In genomic region chr4:25221377-25221776, GRCh38 we compare ENCODE assay signal across 9 cellular contexts.
"Had no signal": no experiment of that assay in that cellular context is flagged by ENCODE, and none has a peak within 500 bp of the region (broad histone marks: within the 10 kb centered on the region; RNA-seq: fewer than 3 reads in every experiment).

No MANE protein-coding gene starts in this region.

- H3K9ac ChIP-seq: GM23248 had no signal

- DNase-seq: GM23248, GOT3, H7, HFFc6, IMR-90 had no signal

- H3K4me3 ChIP-seq: GM23248, HAP-1, K562 had no signal

- H3K36me3 ChIP-seq: HAP-1 had no signal

- H3K27ac ChIP-seq: GM23248, HL-60 had no signal

- FAIRE-seq: K562 had no signal

- H2AFZ ChIP-seq: GM23248 had no signal

- ATAC-seq: HCT116, K562 had no signal

- H3K4me1 ChIP-seq: HAP-1 had no signal
